In genomic region chr12:5830121-5830520, GRCh38 we compare ENCODE assay signal across 21 cellular contexts.
"Had no signal": no experiment of that assay in that cellular context is flagged by ENCODE, and none has a peak within 500 bp of the region (broad histone marks: within the 10 kb centered on the region; RNA-seq: fewer than 3 reads in every experiment).

No MANE protein-coding gene starts in this region.

- ATAC-seq: activated CD8-positive, alpha-beta T cell treated with anti-CD3 and anti-CD28 coated beads for 36 hours; activated naive CD4-positive, alpha-beta T cell treated with anti-CD3 and anti-CD28 coated beads, Interleukin-2, amount 50 U/mL, for 72 hours; gastrocnemius medialis; heart left ventricle; left lung; natural killer cell had no signal

- H3K27ac ChIP-seq: cardiac muscle cell, gastrocnemius medialis, heart left ventricle, left lung, right atrium auricular region, tibial nerve, vagina had no signal

- H3K9me3 ChIP-seq: gastrocnemius medialis, heart left ventricle, left lung, right atrium auricular region, tibial nerve, vagina had no signal

- H3K36me3 Mint-ChIP-seq: activated naive CD4-positive, alpha-beta T cell treated with anti-CD3 and anti-CD28 coated beads, Interleukin-2, amount 50 U/mL, for 72 hours; memory B cell; natural killer cell had no signal

- H3K36me3 ChIP-seq: cardiac muscle cell, gastrocnemius medialis, left lung, right atrium auricular region, tibial nerve, vagina had no signal

- H3K4me3 Mint-ChIP-seq: activated B cell treated with CpG ODN at 0.5 μM for 24 hours; activated CD8-positive, alpha-beta T cell treated with anti-CD3 and anti-CD28 coated beads for 36 hours; memory B cell; natural killer cell had no signal

- H3K4me1 Mint-ChIP-seq: activated B cell treated with CpG ODN at 0.5 μM for 24 hours, memory B cell, natural killer cell had no signal

- DNase-seq: activated B cell treated with CpG ODN at 0.5 μM for 24 hours; activated CD4-positive, alpha-beta T cell treated with anti-CD3 and anti-CD28 coated beads for 48 hours; activated CD8-positive, alpha-beta memory T cell treated with anti-CD3 and anti-CD28 coated beads, Interleukin-2, amount 50 U/mL, for 4 hours; activated CD8-positive, alpha-beta T cell treated with anti-CD3 and anti-CD28 coated beads for 36 hours; activated effector memory CD4-positive, alpha-beta T cell treated with anti-CD3 and anti-CD28 coated beads, Interleukin-2, amount 50 U/mL, for 16 hours; activated T-cell treated with anti-CD3 and anti-CD28 coated beads, Interleukin-2, amount 50 U/mL, for 48 hours; erythroblast; gastrocnemius medialis; heart left ventricle; islet precursor cell; left lung; natural killer cell; occipital lobe; stimulated activated CD4-positive, alpha-beta T cell treated with anti-CD3 and anti-CD28 coated beads, Interleukin-4, amount 100 ng/mL, for 1 hour; stimulated activated naive CD4-positive, alpha-beta T cell had no signal

- H3K4me1 ChIP-seq: gastrocnemius medialis, left lung, right atrium auricular region, tibial nerve, vagina had no signal

- H3K4me3 ChIP-seq: cardiac muscle cell, gastrocnemius medialis, heart left ventricle, left lung, right atrium auricular region, tibial nerve, vagina had no signal

- H3K9me3 Mint-ChIP-seq: activated B cell treated with CpG ODN at 0.5 μM for 24 hours; activated CD8-positive, alpha-beta T cell treated with anti-CD3 and anti-CD28 coated beads for 36 hours; memory B cell; natural killer cell had no signal

- H3K27me3 ChIP-seq: cardiac muscle cell, gastrocnemius medialis, tibial nerve, vagina had no signal

- H3K27ac Mint-ChIP-seq: activated B cell treated with CpG ODN at 0.5 μM for 24 hours; activated CD8-positive, alpha-beta T cell treated with anti-CD3 and anti-CD28 coated beads for 36 hours; activated naive CD4-positive, alpha-beta T cell treated with anti-CD3 and anti-CD28 coated beads, Interleukin-2, amount 50 U/mL, for 72 hours; memory B cell; natural killer cell had no signal
